In genomic region chr4:15681372-15682339, GRCh38 we compare ENCODE assay signal across 8 cellular contexts. TPM values are rescaled to one million over a fixed set of nuclear protein-coding genes. Genes with fewer than 3 reads are reported as not detected.
DNase-seq lines count a peak whose midpoint lies in the region; ATAC-seq, FAIRE-seq and TF ChIP-seq lines count a peak whose summit lies in the region.

Gene FAM200B, plus strand, starts transcription at chr4:15681827. Its CDS starts 5,151 bp downstream, at chr4:15686978.

- peak within 1 kb of the TSS; percentile 94 to 98 for H3K4me3 Mint-ChIP-seq in activated T-cell treated with anti-CD3 and anti-CD28 coated beads, Interleukin-2, amount 50 U/mL, for 72 hours

- H3K27ac ChIP-seq in KOPT-K1 (ENCODE audit: low read depth, low read length, poor library complexity, severe bottlenecking) (peak within 1 kb of the TSS; percentile 90), esophagus muscularis mucosa (replicated peaks in 1 of 4) (peak within 1 kb of the TSS; percentile 87 to 93 (median 92)), muscle layer of duodenum (ENCODE audit: low read length) (peak within 1 kb of the TSS; percentile 98)

- peak; percentile 86 for DNase-seq in DMS79 (lab: John Stamatoyannopoulos, UW)
- peak; percentile 99 for DNase-seq in RCC 7860 (ENCODE audit: low spot score)
- peak; percentile 97 to 98 for DNase-seq in activated T-cell treated with anti-CD3 and anti-CD28 coated beads, Interleukin-2, amount 50 U/mL, for 72 hours
- DNase-seq in esophagus muscularis mucosa (ENCODE audit: extremely low spot score), result peak; percentile 99
- DNase-seq in stimulated activated CD8-positive, alpha-beta memory T cell treated with anti-CD3 and anti-CD28 coated beads, Interleukin-7, amount 100 ng/mL, for 4 hours (ENCODE audit: low read depth in 2 of 2), result peak; percentile 89 to 94

- intact Hi-C loops in esophagus muscularis mucosa (cut with DNase I), result no loop called here

- H3K4me1 ChIP-seq in esophagus muscularis mucosa, result peaks cover 14 to 33% (median 31%) of the 10 kb centered on the region in 4 donors
- peaks cover 4 to 24% of the 10 kb centered on the region in 2 donors for H3K4me1 ChIP-seq in muscle layer of duodenum (ENCODE audit: control insufficient read depth in 1 of 2, insufficient read depth in 2 of 2, low read length in 2 of 2)

- H3K36me3 Mint-ChIP-seq in activated T-cell treated with anti-CD3 and anti-CD28 coated beads, Interleukin-2, amount 50 U/mL, for 72 hours (ENCODE audit: insufficient read depth in 2 of 2), result peaks cover 11 to 23% of the 10 kb centered on the region in 2 donors

- FAIRE-seq in RCC 7860 (lab: Jason Lieb, UNC), result peak; percentile 91

- peak within 1 kb of the TSS; percentile 99 for H3K27ac Mint-ChIP-seq in activated T-cell treated with anti-CD3 and anti-CD28 coated beads, Interleukin-2, amount 50 U/mL, for 72 hours

- TF ChIP-seq POLR2A in esophagus muscularis mucosa (IDR thresholded peaks at IDR 0.05; ENCODE audit: low read depth), result peak; percentile 77

- ATAC-seq in GM21786 (IDR thresholded peaks at IDR 0.05; ENCODE audit: unreplicated experiment), result peak; percentile 90
- ATAC-seq in activated T-cell treated with anti-CD3 and anti-CD28 coated beads, Interleukin-2, amount 50 U/mL, for 72 hours (replicated peaks in 1 of 2), result peak; percentile 97

- under 1% methylated on average over 39 of the region's 56 CpGs for WGBS in esophagus muscularis mucosa

- H3K36me3 ChIP-seq in KOPT-K1 (ENCODE audit: insufficient read depth, low read length) (peaks cover 29% of the 10 kb centered on the region), esophagus muscularis mucosa (peaks cover 0 to 10% (median 5%) of the 10 kb centered on the region in 4 donors), muscle layer of duodenum (ENCODE audit: control insufficient read depth in 1 of 2, insufficient read depth in 2 of 2, low read length in 2 of 2) (no peaks in the 10 kb centered on the region)

- no peaks in the 10 kb centered on the region for H3K27me3 Mint-ChIP-seq in activated T-cell treated with anti-CD3 and anti-CD28 coated beads, Interleukin-2, amount 50 U/mL, for 72 hours (ENCODE audit: low read depth)

- H3K9me3 ChIP-seq in KOPT-K1 (ENCODE audit: insufficient read depth, low read length, poor library complexity, severe bottlenecking), result no peaks in the 10 kb centered on the region
- H3K9me3 ChIP-seq in esophagus muscularis mucosa, result no peaks in the 10 kb centered on the region
- H3K9me3 ChIP-seq in muscle layer of duodenum (ENCODE audit: control insufficient read depth in 1 of 2, low read length in 2 of 2), result no peaks in the 10 kb centered on the region

- no peak for TF ChIP-seq EP300 in esophagus muscularis mucosa (IDR thresholded peaks at IDR 0.05)

- H3K27me3 ChIP-seq in esophagus muscularis mucosa (no peaks in the 10 kb centered on the region), muscle layer of duodenum (ENCODE audit: low read depth, low read length) (no peaks in the 10 kb centered on the region)

- H3K9me3 Mint-ChIP-seq in activated T-cell treated with anti-CD3 and anti-CD28 coated beads, Interleukin-2, amount 50 U/mL, for 72 hours, result peaks cover 0 to 1% of the 10 kb centered on the region in 2 donors

- H3K4me3 ChIP-seq in esophagus muscularis mucosa, result peak within 1 kb of the TSS; percentile 66 to 76 (median 74)
- H3K4me3 ChIP-seq in muscle layer of duodenum (ENCODE audit: low read depth in 1 of 2, low read length in 2 of 2), result peak within 1 kb of the TSS; percentile 73 to 98

- peak in 2 of 3 experiments; percentile 20 to 42 for TF ChIP-seq CTCF in esophagus muscularis mucosa (IDR thresholded peaks at IDR 0.05)

- H3K4me1 Mint-ChIP-seq in activated T-cell treated with anti-CD3 and anti-CD28 coated beads, Interleukin-2, amount 50 U/mL, for 72 hours (ENCODE audit: low read depth), result peaks cover 53% of the 10 kb centered on the region

RNA-seq across cellular contexts. Expression of gene FAM200B, which starts in this region (rescaled TPM):
- 10 to 100 TPM; 15.8 to 23.1 TPM for total RNA-seq in activated T-cell treated with anti-CD3 and anti-CD28 coated beads, Interleukin-2, amount 50 U/mL, for 72 hours
- total RNA-seq in esophagus muscularis mucosa, result 10 to 100 TPM; 40.4 to 88.5 (median 71.2) TPM

Comparison
In these comparisons a context has a peak if more than half of its experiments do, and no peak if none do; other contexts are left out.
1. Peak in every context shown above with its lines: DNase-seq, ATAC-seq, H3K4me3 ChIP-seq and H3K27ac ChIP-seq.